ENCODE assay signal across 11 cellular contexts in the genomic region with DNA sequence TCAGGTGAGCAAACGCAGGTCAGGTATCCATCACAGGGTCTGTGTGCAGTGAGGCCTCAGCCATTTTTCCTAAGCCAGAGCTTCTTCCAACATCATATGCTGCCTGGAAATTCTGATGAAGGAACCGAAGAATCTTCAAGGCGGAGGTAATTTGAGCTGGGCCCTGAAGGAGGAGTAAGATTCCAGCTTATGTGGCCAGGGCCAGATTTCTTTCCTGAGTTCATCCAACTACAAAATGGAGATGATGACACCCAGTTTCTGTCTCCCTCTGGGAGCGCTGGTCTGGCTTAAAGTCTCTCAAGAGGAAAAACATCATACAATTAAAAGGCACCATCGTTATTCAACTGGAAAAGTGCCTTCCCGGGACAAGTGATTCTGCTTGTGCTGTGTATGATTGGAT. TPM values are rescaled to one million over a fixed set of nuclear protein-coding genes. Genes with fewer than 3 reads are reported as not detected.
DNase-seq lines count a peak whose midpoint lies in the region; ATAC-seq and TF ChIP-seq lines count a peak whose summit lies in the region.
"Had no signal": no experiment of that assay in that cellular context is flagged by ENCODE, and none has a peak within 500 bp of the region (broad histone marks: within the 10 kb centered on the region; RNA-seq: fewer than 3 reads in every experiment).

No MANE protein-coding gene starts in this region.

- no peaks in the 10 kb centered on the region for H3K36me3 Mint-ChIP-seq in activated CD4-positive, alpha-beta T cell treated with anti-CD3 and anti-CD28 coated beads, Interleukin-2, amount 10 ng/mL, durations not matched to agents 24 days and 14 days (ENCODE audit: low read depth)
- H3K36me3 Mint-ChIP-seq: activated naive CD4-positive, alpha-beta T cell treated with anti-CD3 and anti-CD28 coated beads, Interleukin-2, amount 50 U/mL, for 24 hours; CD4-positive, CD25-positive, alpha-beta regulatory T cell had no signal

- H3K9me3 ChIP-seq in cardiac muscle cell (ENCODE audit: low read depth) (no peaks in the 10 kb centered on the region), ascending aorta (no peaks in the 10 kb centered on the region), vagina (no peaks in the 10 kb centered on the region)

- H3K4me1 Mint-ChIP-seq in activated CD4-positive, alpha-beta T cell treated with anti-CD3 and anti-CD28 coated beads, Interleukin-2, amount 10 ng/mL, durations not matched to agents 24 days and 14 days, result no peaks in the 10 kb centered on the region
- H3K4me1 Mint-ChIP-seq: activated naive CD4-positive, alpha-beta T cell treated with anti-CD3 and anti-CD28 coated beads, Interleukin-2, amount 50 U/mL, for 24 hours; CD4-positive, CD25-positive, alpha-beta regulatory T cell had no signal

- H3K27me3 Mint-ChIP-seq in activated CD4-positive, alpha-beta T cell treated with anti-CD3 and anti-CD28 coated beads, Interleukin-2, amount 10 ng/mL, durations not matched to agents 24 days and 14 days, result peaks cover 6% of the 10 kb centered on the region

- H3K4me1 ChIP-seq in cardiac muscle cell (ENCODE audit: low read depth) (no peaks in the 10 kb centered on the region), ascending aorta (no peaks in the 10 kb centered on the region), vagina (no peaks in the 10 kb centered on the region)

- ATAC-seq in HG03571 (IDR thresholded peaks at IDR 0.05; ENCODE audit: unreplicated experiment), result no peak
- ATAC-seq: left ventricle myocardium superior had no signal

- H3K27ac ChIP-seq in cardiac muscle cell (no peak overlapping the region), ascending aorta (no peak overlapping the region), vagina (peak overlapping the region; percentile 53)

- DNase-seq in cardiac muscle cell (ENCODE audit: low read depth in 1 of 2, low spot score in 1 of 2) (peak; percentile 51 to 80), cardiac septum (ENCODE audit: low spot score) (no peak), ascending aorta (ENCODE audit: low spot score in 2 of 2) (no peak), kidney glomerular epithelial cell (lab: John Stamatoyannopoulos, UW) (peak; percentile 29), vagina (ENCODE audit: extremely low spot score in 2 of 2) (no peak), mesenteric fat pad (ENCODE audit: low spot score) (no peak)
- no peak for DNase-seq in activated CD4-positive, alpha-beta T cell treated with anti-CD3 and anti-CD28 coated beads, Interleukin-2, amount 10 ng/mL, durations not matched to agents 24 days and 14 days
- DNase-seq: CD4-positive, CD25-positive, alpha-beta regulatory T cell; left ventricle myocardium superior had no signal

- no peak overlapping the region for H3K4me3 Mint-ChIP-seq in activated CD4-positive, alpha-beta T cell treated with anti-CD3 and anti-CD28 coated beads, Interleukin-2, amount 10 ng/mL, durations not matched to agents 24 days and 14 days
- H3K4me3 Mint-ChIP-seq: activated naive CD4-positive, alpha-beta T cell treated with anti-CD3 and anti-CD28 coated beads, Interleukin-2, amount 50 U/mL, for 24 hours had no signal

- no peak overlapping the region for H3K27ac Mint-ChIP-seq in activated CD4-positive, alpha-beta T cell treated with anti-CD3 and anti-CD28 coated beads, Interleukin-2, amount 10 ng/mL, durations not matched to agents 24 days and 14 days
- H3K27ac Mint-ChIP-seq: activated naive CD4-positive, alpha-beta T cell treated with anti-CD3 and anti-CD28 coated beads, Interleukin-2, amount 50 U/mL, for 24 hours; CD4-positive, CD25-positive, alpha-beta regulatory T cell had no signal

- TF ChIP-seq CTCF in cardiac muscle cell (IDR thresholded peaks at IDR 0.05; ENCODE audit: low read depth, low read length), result peak; percentile 69
- peak; percentile 27 to 51 (median 39) for TF ChIP-seq CTCF in ascending aorta (IDR thresholded peaks at IDR 0.05)
- peak in 2 of 3 experiments; percentile 30 to 44 for TF ChIP-seq CTCF in vagina (IDR thresholded peaks at IDR 0.05)

- H3K36me3 ChIP-seq in cardiac muscle cell (no peaks in the 10 kb centered on the region), ascending aorta (no peaks in the 10 kb centered on the region), vagina (no peaks in the 10 kb centered on the region)

- H3K27me3 ChIP-seq in cardiac muscle cell (no peaks in the 10 kb centered on the region), ascending aorta (no peaks in the 10 kb centered on the region), vagina (no peaks in the 10 kb centered on the region)

- no peaks in the 10 kb centered on the region for H3K9me3 Mint-ChIP-seq in activated CD4-positive, alpha-beta T cell treated with anti-CD3 and anti-CD28 coated beads, Interleukin-2, amount 10 ng/mL, durations not matched to agents 24 days and 14 days
- H3K9me3 Mint-ChIP-seq: activated naive CD4-positive, alpha-beta T cell treated with anti-CD3 and anti-CD28 coated beads, Interleukin-2, amount 50 U/mL, for 24 hours; CD4-positive, CD25-positive, alpha-beta regulatory T cell had no signal

- H3K4me3 ChIP-seq in cardiac muscle cell (no peak overlapping the region), ascending aorta (no peak overlapping the region), vagina (no peak overlapping the region)

- intact Hi-C loops in cardiac septum (cut with DNase I) (no loop called here), ascending aorta (cut with DNase I) (no loop called here), vagina (cut with DNase I) (loop anchor here (5.0 kb wide), 1 partner anchor 100 kb away; no protein-coding TSS in a partner anchor)
- intact Hi-C loops in activated CD4-positive, alpha-beta T cell treated with anti-CD3 and anti-CD28 coated beads, Interleukin-2, amount 10 ng/mL, durations not matched to agents 24 days and 14 days (cut with micrococcal nuclease), result no loop called here

- TF ChIP-seq POLR2A in vagina (IDR thresholded peaks at IDR 0.05), result no peak

RNA-seq across cellular contexts. Expression of a gene that starts 6.9 kb away (rescaled TPM):
- 27.7 and 34.7 TPM in 2 replicates for total RNA-seq in cardiac muscle cell
- 111 and 115 TPM in 2 replicates for polyA plus RNA-seq in cardiac muscle cell
- total RNA-seq in cardiac septum, result 20.5 TPM
- total RNA-seq in ascending aorta, result 70.2 TPM
- total RNA-seq in vagina, result 54.3 TPM
- 13.4 and 13.7 TPM in 2 replicates for total RNA-seq in activated CD4-positive, alpha-beta T cell treated with anti-CD3 and anti-CD28 coated beads, Interleukin-2, amount 10 ng/mL, durations not matched to agents 24 days and 14 days
- total RNA-seq in mesenteric fat pad, result 43.6 TPM

RNA-seq across cellular contexts. Expression of a gene that starts 20.9 kb away (rescaled TPM):
- total RNA-seq in cardiac muscle cell (0.63 and 1.1 TPM in 2 replicates), cardiac septum (not detected), ascending aorta (not detected), vagina (not detected), mesenteric fat pad (not detected)
- polyA plus RNA-seq in cardiac muscle cell, result 0.34 TPM in 1 of 2 replicates, not detected in the other
- not detected in 2 replicates for total RNA-seq in activated CD4-positive, alpha-beta T cell treated with anti-CD3 and anti-CD28 coated beads, Interleukin-2, amount 10 ng/mL, durations not matched to agents 24 days and 14 days
- total RNA-seq: CD4-positive, CD25-positive, alpha-beta regulatory T cell; left ventricle myocardium superior had no signal
- polyA plus RNA-seq: CD4-positive, CD25-positive, alpha-beta regulatory T cell had no signal

Comparison
In these comparisons a context has a peak if more than half of its experiments do, and no peak if none do; other contexts are left out.
1. DNase-seq: peak in cardiac muscle cell (2 of 2) and kidney glomerular epithelial cell (single experiment); none in cardiac septum (single experiment), ascending aorta (0 of 2), vagina (0 of 2), activated CD4-positive, alpha-beta T cell treated with anti-CD3 and anti-CD28 coated beads, Interleukin-2, amount 10 ng/mL, durations not matched to agents 24 days and 14 days (single experiment) and mesenteric fat pad (single experiment).
2. Peak in every context shown above with its lines, with median percentiles within 50 percentile points of each other: CTCF ChIP-seq.